Comparison of ENCODE assay signal across 11 cellular contexts in the genomic region with DNA sequence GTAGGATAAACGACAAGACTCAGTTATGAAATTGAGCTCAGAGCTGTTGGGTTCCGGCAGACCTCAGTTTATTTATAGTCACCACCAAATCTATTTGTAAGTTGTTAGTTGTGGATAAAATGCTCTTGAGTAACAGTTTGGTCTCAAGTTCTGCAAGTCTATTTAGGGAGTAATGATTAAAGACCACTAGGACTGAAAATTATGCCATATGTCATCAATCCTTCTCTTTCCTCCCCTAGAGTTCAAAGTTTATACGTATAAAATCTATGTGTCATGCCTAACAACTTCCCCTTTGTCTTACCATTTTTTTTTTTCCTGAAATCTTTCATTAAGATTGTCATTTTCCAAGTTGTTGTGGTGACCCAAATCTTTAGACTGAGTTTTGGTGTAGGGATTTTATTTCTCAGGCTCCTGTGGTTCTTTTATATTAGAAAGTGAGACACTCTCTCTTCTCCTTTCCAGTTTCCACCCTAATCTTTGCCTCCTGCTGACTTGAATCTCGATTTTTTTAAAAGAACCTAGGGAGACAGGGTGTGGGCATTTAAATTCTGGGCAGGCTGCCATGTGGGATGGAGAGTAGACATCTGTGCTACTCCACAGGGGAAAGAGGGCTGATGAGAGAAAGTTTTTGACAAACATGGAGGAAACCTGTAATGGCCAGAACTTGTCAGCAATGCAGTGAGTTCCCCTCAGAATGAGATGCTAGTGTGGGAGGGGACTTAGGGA. TPM values are rescaled to one million over a fixed set of nuclear protein-coding genes. Genes with fewer than 3 reads are reported as not detected.
DNase-seq lines count a peak whose midpoint lies in the region; ATAC-seq and TF ChIP-seq lines count a peak whose summit lies in the region.
"Had no signal": no experiment of that assay in that cellular context is flagged by ENCODE, and none has a peak within 500 bp of the region (broad histone marks: within the 10 kb centered on the region; RNA-seq: fewer than 3 reads in every experiment).

No MANE protein-coding gene starts in this region.

- no peaks in the 10 kb centered on the region for H3K9me3 ChIP-seq in skeletal muscle satellite cell (replicated peaks; ENCODE audit: low read length)

- DNase-seq in NCI-H2081 (lab: John Stamatoyannopoulos, UW) (peak; percentile 2 to 34), NCI-H2081 treated with DMSO at 0.1 percent for 48 hours (lab: John Stamatoyannopoulos, UW) (no peak), NCI-H2171 treated with DMSO at 0.1 percent for 48 hours (lab: John Stamatoyannopoulos, UW) (peak; percentile 93), amniotic epithelial cell (ENCODE audit: low read depth) (peak; percentile 55)
- no peak for DNase-seq in activated CD8-positive, alpha-beta T cell treated with anti-CD3 and anti-CD28 coated beads for 36 hours
- no peak for DNase-seq in activated T-cell treated with anti-CD3 and anti-CD28 coated beads, Interleukin-2, amount 50 U/mL, for 4 hours
- DNase-seq: activated gamma-delta T cell treated with Interleukin-2 at 50 U/mL for 16 hours; effector CD8-positive, alpha-beta T cell; posterior cingulate gyrus had no signal

- peaks cover 8% of the 10 kb centered on the region for H3K4me1 ChIP-seq in skeletal muscle satellite cell (ENCODE audit: control insufficient read depth, insufficient read depth, low read length)

- TF ChIP-seq CTCF in activated CD8-positive, alpha-beta T cell treated with anti-CD3 and anti-CD28 coated beads for 36 hours (IDR thresholded peaks at IDR 0.05) = no peak

- no peak overlapping the region for H3K4me3 ChIP-seq in skeletal muscle satellite cell (ENCODE audit: low read length)

- H3K4me2 ChIP-seq in skeletal muscle satellite cell (ENCODE audit: low read length) = peak overlapping the region; percentile 23

- no peaks in the 10 kb centered on the region for H3K9me3 Mint-ChIP-seq in activated CD8-positive, alpha-beta T cell treated with anti-CD3 and anti-CD28 coated beads for 36 hours
- H3K9me3 Mint-ChIP-seq in activated T-cell treated with anti-CD3 and anti-CD28 coated beads, Interleukin-2, amount 50 U/mL, for 4 hours = no peaks in the 10 kb centered on the region

- H3K36me3 Mint-ChIP-seq in activated CD8-positive, alpha-beta T cell treated with anti-CD3 and anti-CD28 coated beads for 36 hours (ENCODE audit: low read depth) = no peaks in the 10 kb centered on the region
- no peaks in the 10 kb centered on the region for H3K36me3 Mint-ChIP-seq in activated T-cell treated with anti-CD3 and anti-CD28 coated beads, Interleukin-2, amount 50 U/mL, for 4 hours (ENCODE audit: insufficient read depth)

- no peak overlapping the region for H3K4me3 Mint-ChIP-seq in activated CD8-positive, alpha-beta T cell treated with anti-CD3 and anti-CD28 coated beads for 36 hours
- no peak overlapping the region for H3K4me3 Mint-ChIP-seq in activated T-cell treated with anti-CD3 and anti-CD28 coated beads, Interleukin-2, amount 50 U/mL, for 4 hours

- no peak overlapping the region for H3K9ac ChIP-seq in skeletal muscle satellite cell (ENCODE audit: low read depth, low read length)

- peaks cover 17% of the 10 kb centered on the region for H3K27me3 Mint-ChIP-seq in activated CD8-positive, alpha-beta T cell treated with anti-CD3 and anti-CD28 coated beads for 36 hours
- peaks cover 19% of the 10 kb centered on the region for H3K27me3 Mint-ChIP-seq in activated T-cell treated with anti-CD3 and anti-CD28 coated beads, Interleukin-2, amount 50 U/mL, for 4 hours (ENCODE audit: low read depth)

- H3K27ac Mint-ChIP-seq in activated CD8-positive, alpha-beta T cell treated with anti-CD3 and anti-CD28 coated beads for 36 hours = no peak overlapping the region

- H3K4me1 Mint-ChIP-seq in activated CD8-positive, alpha-beta T cell treated with anti-CD3 and anti-CD28 coated beads for 36 hours (ENCODE audit: low read depth) = peaks cover 15% of the 10 kb centered on the region
- H3K4me1 Mint-ChIP-seq in activated T-cell treated with anti-CD3 and anti-CD28 coated beads, Interleukin-2, amount 50 U/mL, for 4 hours (ENCODE audit: low read depth) = peaks cover 17% of the 10 kb centered on the region

- ATAC-seq in GM18868 (IDR thresholded peaks at IDR 0.05; ENCODE audit: unreplicated experiment) = no peak
- ATAC-seq in activated CD8-positive, alpha-beta T cell treated with anti-CD3 and anti-CD28 coated beads for 36 hours = no peak
- no peak for ATAC-seq in activated T-cell treated with anti-CD3 and anti-CD28 coated beads, Interleukin-2, amount 50 U/mL, for 4 hours

- CTCF ChIA-PET in activated CD8-positive, alpha-beta T cell treated with anti-CD3 and anti-CD28 coated beads for 36 hours (lab: Charles Lee) = no interaction called here

- POLR2A ChIA-PET in activated CD8-positive, alpha-beta T cell treated with anti-CD3 and anti-CD28 coated beads for 36 hours (lab: Charles Lee) = no interaction called here

- intact Hi-C loops in activated CD8-positive, alpha-beta T cell treated with anti-CD3 and anti-CD28 coated beads for 36 hours (cut with micrococcal nuclease) = no loop called here

- H3K27me3 ChIP-seq in skeletal muscle satellite cell (ENCODE audit: control insufficient read depth, insufficient read depth, low read length) = peaks cover 9% of the 10 kb centered on the region

- no peaks in the 10 kb centered on the region for H3K36me3 ChIP-seq in skeletal muscle satellite cell (ENCODE audit: insufficient read depth, low read length)

RNA-seq across cellular contexts. Expression of a gene that starts 51.0 kb away (rescaled TPM):
- 1.8 and 2.2 TPM in 2 replicates for total RNA-seq in skeletal muscle satellite cell (2012; rRNA removed)
- total RNA-seq in activated CD8-positive, alpha-beta T cell treated with anti-CD3 and anti-CD28 coated beads for 36 hours = under 1 TPM in 1 of 2 experiments, not detected in 1; 0.05 TPM
- under 1 TPM; 0.08 to 0.20 (median 0.11) TPM for total RNA-seq in activated T-cell treated with anti-CD3 and anti-CD28 coated beads, Interleukin-2, amount 50 U/mL, for 4 hours

Comparison
In these comparisons a context has a peak if more than half of its experiments do, and no peak if none do; other contexts are left out.
1. DNase-seq: peak in NCI-H2081 (2 of 2), NCI-H2171 treated with DMSO at 0.1 percent for 48 hours (single experiment) and amniotic epithelial cell (single experiment); none in NCI-H2081 treated with DMSO at 0.1 percent for 48 hours (single experiment), activated CD8-positive, alpha-beta T cell treated with anti-CD3 and anti-CD28 coated beads for 36 hours (single experiment) and activated T-cell treated with anti-CD3 and anti-CD28 coated beads, Interleukin-2, amount 50 U/mL, for 4 hours (single experiment).